1 cellular context compared by ENCODE assay signal in genomic region chr20:18566892-18567738, GRCh38.
TF ChIP-seq lines count a peak whose summit lies in the region.

TSS of gene SMIM26 (plus strand) at chr20:18567432. CDS start at chr20:18567479, 47 bp downstream.

TF ChIP-seq in K562, 482 proteins besides CTCF, POLR2A, EP300 and RAD21 (continued from another document and continues in another):
- TF ChIP-seq ZNF639 (CRISPR knock-in tag; conservative IDR thresholded peaks at IDR 0.05 in 1 of 2, IDR thresholded peaks at IDR 0.05 in 1 of 2) (no peak; a peak in 1 of 4 replicates), MYNN (IDR thresholded peaks at IDR 0.05) (no peak), MYNN (CRISPR knock-in tag; IDR thresholded peaks at IDR 0.05) (no peak), BRD4 (IDR thresholded peaks at IDR 0.05) (peak; percentile 55; the same call in 1 of the 2 replicates), MLLT1 (IDR thresholded peaks at IDR 0.05) (no peak), XRCC5 (IDR thresholded peaks at IDR 0.05; ENCODE audit: low read depth, low read length) (no peak), SRSF9 (IDR thresholded peaks at IDR 0.05; ENCODE audit: borderline replicate concordance, low read depth, low read length) (no peak), ZBTB1 (CRISPR knock-in tag; IDR thresholded peaks at IDR 0.05; ENCODE audit: borderline replicate concordance, low read depth) (no peak), CHD2 (IDR thresholded peaks at IDR 0.05; ENCODE audit: low read depth, low read length) (no peak), PATZ1 (CRISPR knock-in tag; IDR thresholded peaks at IDR 0.05; ENCODE audit: borderline replicate concordance) (no peak), ZBTB12 (CRISPR knock-in tag; IDR thresholded peaks at IDR 0.05) (no peak), SRSF1 (IDR thresholded peaks at IDR 0.05; ENCODE audit: low read depth, low read length) (no peak), ZNF318 (IDR thresholded peaks at IDR 0.05; ENCODE audit: borderline replicate concordance in 1 of 2, low read depth in 1 of 2) (no peak), POLR2H (tag; IDR thresholded peaks at IDR 0.05; ENCODE audit: low read depth) (peak; percentile 59), SAFB2 (IDR thresholded peaks at IDR 0.05; ENCODE audit: borderline replicate concordance, low read depth, low read length, severe bottlenecking) (no peak), FOXJ3 (CRISPR knock-in tag; IDR thresholded peaks at IDR 0.05) (no peak), ZC3H8 (IDR thresholded peaks at IDR 0.05) (no peak), ZKSCAN3 (CRISPR knock-in tag; IDR thresholded peaks at IDR 0.05) (no peak), ELF1 (tag; IDR thresholded peaks at IDR 0.05) (peak; percentile 75; the same call in 1 of the 2 replicates), ZFP1 (CRISPR knock-in tag; IDR thresholded peaks at IDR 0.05) (no peak), HDAC6 (IDR thresholded peaks at IDR 0.05; ENCODE audit: low read depth, low read length) (no peak), RBM34 (IDR thresholded peaks at IDR 0.05; ENCODE audit: borderline replicate concordance, insufficient read depth, low read length) (no peak), ZNF280B (CRISPR knock-in tag; IDR thresholded peaks at IDR 0.05) (no peak), EZH2 (IDR thresholded peaks at IDR 0.05; ENCODE audit: borderline replicate concordance, low read depth, low read length) (no peak), ZFPM2 (CRISPR knock-in tag; IDR thresholded peaks at IDR 0.05) (no peak), NR0B1 (IDR thresholded peaks at IDR 0.05; ENCODE audit: partially characterized antibody) (no peak), SMAD2 (IDR thresholded peaks at IDR 0.05; ENCODE audit: low read depth, low read length) (no peak), HOMEZ (CRISPR knock-in tag; IDR thresholded peaks at IDR 0.05) (no peak), ZNF449 (CRISPR knock-in tag; IDR thresholded peaks at IDR 0.05) (no peak), ZNF280A (IDR thresholded peaks at IDR 0.05; ENCODE audit: low read depth, partially characterized antibody) (no peak), NR1H2 (CRISPR knock-in tag; IDR thresholded peaks at IDR 0.05) (no peak), FOXJ2 (tag; IDR thresholded peaks at IDR 0.05) (no peak)
